ENCODE assay signal across 8 cellular contexts in the genomic region with DNA sequence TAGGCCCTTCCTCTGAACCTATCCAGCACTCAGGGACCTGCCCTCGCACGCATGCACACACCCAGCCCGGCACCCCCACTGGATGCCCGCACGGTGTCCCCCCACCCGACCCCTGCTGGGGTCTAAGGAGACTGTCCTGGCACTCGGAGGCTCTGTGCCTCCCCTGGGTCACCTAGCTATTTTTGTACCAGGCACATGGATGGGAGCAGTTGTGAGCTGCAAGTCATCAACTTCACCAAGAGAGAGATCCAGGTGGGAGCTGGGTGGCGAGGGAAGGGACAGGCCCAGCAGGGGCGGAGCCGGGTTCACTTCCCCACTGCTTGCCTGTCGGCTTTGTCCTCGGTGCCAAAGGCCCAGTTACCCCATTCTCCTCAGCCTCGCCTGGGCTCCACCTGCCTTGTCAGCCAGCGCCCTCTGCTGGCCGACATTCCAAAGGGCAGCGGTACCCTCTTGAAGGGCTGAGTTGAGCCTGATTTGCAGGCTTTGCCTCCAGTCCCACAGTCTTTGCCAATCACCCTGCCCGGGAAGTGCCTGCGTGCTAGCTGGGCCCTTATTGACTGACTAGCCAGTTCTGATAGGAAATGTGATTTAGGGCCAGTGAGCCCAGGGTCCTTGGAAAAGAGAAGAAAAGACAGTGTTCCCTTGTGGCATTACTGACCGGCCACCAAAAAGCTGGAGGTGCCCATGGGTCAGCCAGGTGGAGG. TPM values are rescaled to one million over a fixed set of nuclear protein-coding genes. Genes with fewer than 3 reads are reported as not detected.
DNase-seq lines count a peak whose midpoint lies in the region; ATAC-seq and TF ChIP-seq lines count a peak whose summit lies in the region.

No MANE protein-coding gene starts in this region.

- WGBS in lower leg skin, 2 donors: 31 to 33% methylated on average over 16 to 17 of the region's 19 CpGs

- no peaks in the 10 kb centered on the region for H3K27me3 ChIP-seq in CD4-positive, alpha-beta memory T cell (ENCODE audit: insufficient read depth, low read length)

- POLR2A ChIA-PET in CD4-positive, alpha-beta memory T cell (lab: Charles Lee; ENCODE audit: partially characterized antibody): interaction anchor here (0.7 to 3.6 kb wide), 9 partner anchors 36 to 127 kb away, joined by 3 to 14 read pairs (median 4); a partner anchor contains a TSS

- intact Hi-C loops in CD4-positive, alpha-beta memory T cell (cut with micrococcal nuclease): loop anchor here (1.0 to 10.0 kb wide), 5 partner anchors 35 to 242 kb away; a partner anchor contains a TSS
- intact Hi-C loops in activated CD4-positive, alpha-beta T cell treated with anti-CD3 and anti-CD28 coated beads, Interleukin-2, amount 10 ng/mL, durations not matched to agents 24 days and 14 days (cut with micrococcal nuclease): loop anchor here (1.0 to 5.0 kb wide), 4 partner anchors 34 to 126 kb away; a partner anchor contains a TSS
- intact Hi-C loops in lower leg skin (cut with DNase I; ENCODE audit: low total_unique reads): loop anchor here (10.0 kb wide), 1 partner anchor 242 kb away; a partner anchor contains a TSS

- no peaks in the 10 kb centered on the region for H3K36me3 Mint-ChIP-seq in CD4-positive, alpha-beta memory T cell
- no peaks in the 10 kb centered on the region for H3K36me3 Mint-ChIP-seq in activated CD4-positive, alpha-beta T cell treated with anti-CD3 and anti-CD28 coated beads, Interleukin-2, amount 10 ng/mL, durations not matched to agents 24 days and 14 days (ENCODE audit: low read depth)

- peaks cover 0 to 1% (median 0%) of the 10 kb centered on the region in 8 donors for H3K9me3 Mint-ChIP-seq in CD4-positive, alpha-beta memory T cell
- no peaks in the 10 kb centered on the region for H3K9me3 Mint-ChIP-seq in activated CD4-positive, alpha-beta T cell treated with anti-CD3 and anti-CD28 coated beads, Interleukin-2, amount 10 ng/mL, durations not matched to agents 24 days and 14 days

- no peak overlapping the region for H3K4me3 Mint-ChIP-seq in CD4-positive, alpha-beta memory T cell
- no peak overlapping the region for H3K4me3 Mint-ChIP-seq in activated CD4-positive, alpha-beta T cell treated with anti-CD3 and anti-CD28 coated beads, Interleukin-2, amount 10 ng/mL, durations not matched to agents 24 days and 14 days

- H3K4me3 ChIP-seq in CD4-positive, alpha-beta memory T cell (ENCODE audit: low read length in 2 of 2): no peak overlapping the region
- H3K4me3 ChIP-seq in coronary artery (no peak overlapping the region), lower leg skin (ENCODE audit: low read depth, poor library complexity, severe bottlenecking) (no peak overlapping the region)

- DNase-seq in CD4-positive, alpha-beta memory T cell: peak; percentile 81 to 84 (median 84)
- DNase-seq in NCI-H526 treated with DMSO at 0.1 percent for 48 hours (lab: John Stamatoyannopoulos, UW) (peak; percentile 68), coronary artery (ENCODE audit: low spot score) (peak; percentile 87), lower leg skin (ENCODE audit: low spot score in 2 of 2) (peak; percentile 87 to 98)
- DNase-seq in activated CD4-positive, alpha-beta T cell treated with anti-CD3 and anti-CD28 coated beads, Interleukin-2, amount 10 ng/mL, durations not matched to agents 24 days and 14 days: peak; percentile 97
- peak; percentile 71 to 77 (median 72) for DNase-seq in stimulated activated CD4-positive, alpha-beta T cell treated with anti-CD3 and anti-CD28 coated beads, TNF-alpha, amount 100 ng/mL, for 4 hours (ENCODE audit: low read depth in 3 of 3)

- CTCF ChIA-PET in CD4-positive, alpha-beta memory T cell (lab: Charles Lee; ENCODE audit: partially characterized antibody): interaction anchor here (0.7 to 9.9 kb wide), 29 partner anchors 9 to 226 kb away, joined by 3 to 245 read pairs (median 6); a partner anchor contains a TSS

- ATAC-seq in GM19452 (IDR thresholded peaks at IDR 0.05; ENCODE audit: unreplicated experiment): peak; percentile 71
- ATAC-seq in HG03520 (IDR thresholded peaks at IDR 0.05; ENCODE audit: unreplicated experiment): peak; percentile 64

- no peaks in the 10 kb centered on the region for H3K4me1 ChIP-seq in CD4-positive, alpha-beta memory T cell (ENCODE audit: insufficient read depth, low read length)

- no peaks in the 10 kb centered on the region for H3K27me3 Mint-ChIP-seq in CD4-positive, alpha-beta memory T cell
- H3K27me3 Mint-ChIP-seq in activated CD4-positive, alpha-beta T cell treated with anti-CD3 and anti-CD28 coated beads, Interleukin-2, amount 10 ng/mL, durations not matched to agents 24 days and 14 days: peaks cover 2% of the 10 kb centered on the region

- no peaks in the 10 kb centered on the region for H3K36me3 ChIP-seq in CD4-positive, alpha-beta memory T cell (ENCODE audit: insufficient read depth, low read length)

- H3K4me1 Mint-ChIP-seq in CD4-positive, alpha-beta memory T cell: peaks cover 0 to 6% (median 1%) of the 10 kb centered on the region in 4 donors
- peaks cover 25% of the 10 kb centered on the region for H3K4me1 Mint-ChIP-seq in activated CD4-positive, alpha-beta T cell treated with anti-CD3 and anti-CD28 coated beads, Interleukin-2, amount 10 ng/mL, durations not matched to agents 24 days and 14 days

- no peak overlapping the region for H3K27ac ChIP-seq in CD4-positive, alpha-beta memory T cell (ENCODE audit: low read depth, low read length)
- no peak overlapping the region for H3K27ac ChIP-seq in coronary artery

- TF ChIP-seq CTCF in coronary artery (IDR thresholded peaks at IDR 0.05): peak; percentile 90
- peak in 1 of 3 donors; percentile 94 for TF ChIP-seq CTCF in lower leg skin (IDR thresholded peaks at IDR 0.05)

- H3K27ac Mint-ChIP-seq in CD4-positive, alpha-beta memory T cell: no peak overlapping the region
- H3K27ac Mint-ChIP-seq in activated CD4-positive, alpha-beta T cell treated with anti-CD3 and anti-CD28 coated beads, Interleukin-2, amount 10 ng/mL, durations not matched to agents 24 days and 14 days: peak overlapping the region; percentile 32

- H3K9me3 ChIP-seq in CD4-positive, alpha-beta memory T cell (ENCODE audit: control insufficient read depth in 1 of 2, low read length in 2 of 2): no peaks in the 10 kb centered on the region

- TF ChIP-seq POLR2A in lower leg skin (IDR thresholded peaks at IDR 0.05): no peak

RNA-seq across cellular contexts. Expression of a gene that starts 5.8 kb away (rescaled TPM):
- total RNA-seq in CD4-positive, alpha-beta memory T cell: not detected
- not detected for polyA plus RNA-seq in CD4-positive, alpha-beta memory T cell
- 0.24 TPM in 1 of 2 replicates, not detected in the other for total RNA-seq in activated CD4-positive, alpha-beta T cell treated with anti-CD3 and anti-CD28 coated beads, Interleukin-2, amount 10 ng/mL, durations not matched to agents 24 days and 14 days
- not detected for total RNA-seq in lower leg skin

RNA-seq across cellular contexts. Expression of a gene that starts 37.8 kb away (rescaled TPM):
- under 1 TPM in 1 of 2 experiments, not detected in 1; 0.06 TPM for total RNA-seq in CD4-positive, alpha-beta memory T cell
- polyA plus RNA-seq in CD4-positive, alpha-beta memory T cell: under 1 TPM in 1 of 2 donors, not detected in 1; 0.21 TPM
- 17.8 and 17.9 TPM in 2 replicates for total RNA-seq in activated CD4-positive, alpha-beta T cell treated with anti-CD3 and anti-CD28 coated beads, Interleukin-2, amount 10 ng/mL, durations not matched to agents 24 days and 14 days
- 10 to 100 TPM in 1 of 4 donors, 1 to 10 TPM in 3; 1.2 to 11.3 (median 2.0) TPM for total RNA-seq in lower leg skin

RNA-seq across cellular contexts. Expression of a gene that starts 57.7 kb away (rescaled TPM):
- total RNA-seq in CD4-positive, alpha-beta memory T cell: under 1 TPM in 1 of 2 experiments, not detected in 1; 0.15 TPM
- polyA plus RNA-seq in CD4-positive, alpha-beta memory T cell: not detected
- 9.4 and 10.2 TPM in 2 replicates for total RNA-seq in activated CD4-positive, alpha-beta T cell treated with anti-CD3 and anti-CD28 coated beads, Interleukin-2, amount 10 ng/mL, durations not matched to agents 24 days and 14 days
- 1 to 10 TPM in 1 of 4 donors, under 1 TPM in 3; 0.53 to 5.3 (median 0.84) TPM for total RNA-seq in lower leg skin
